Comparison of ENCODE assay signal across 33 cellular contexts in the genomic region with DNA sequence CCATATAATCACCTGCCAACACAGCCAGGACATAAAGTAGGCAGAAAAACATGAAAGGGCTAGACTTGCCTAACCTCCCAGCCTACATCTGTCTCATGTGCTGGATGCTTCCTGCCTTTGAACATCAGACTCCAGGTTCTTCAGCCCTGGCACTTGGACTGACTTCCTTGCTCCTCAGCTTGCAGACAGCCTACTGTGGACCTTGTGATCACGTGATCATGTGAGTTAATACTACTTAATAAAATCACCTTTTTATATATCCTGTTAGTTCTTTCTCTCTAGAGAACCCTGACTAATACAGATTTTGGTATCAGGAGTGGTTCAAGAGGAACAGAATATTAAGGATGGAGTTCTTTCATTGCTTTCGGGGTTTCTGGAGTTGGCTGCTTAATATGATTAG.
"Had no signal": no experiment of that assay in that cellular context is flagged by ENCODE, and none has a peak within 500 bp of the region (broad histone marks: within the 10 kb centered on the region; RNA-seq: fewer than 3 reads in every experiment).

No MANE protein-coding gene starts in this region.

- H3K27me3 ChIP-seq: adrenal gland, ascending aorta, body of pancreas, brain microvascular endothelial cell, breast epithelium, cardiac muscle cell had no signal

- DNase-seq: activated effector memory CD4-positive, alpha-beta T cell treated with anti-CD3 and anti-CD28 coated beads, Interleukin-2, amount 50 U/mL, for 16 hours; activated effector memory CD4-positive, alpha-beta T cell treated with Interleukin-2 at 50 U/mL for 16 hours; activated gamma-delta T cell; activated gamma-delta T cell treated with Interleukin-2 at 50 U/mL for 16 hours; activated naive CD4-positive, alpha-beta T cell; activated naive CD4-positive, alpha-beta T cell treated with anti-CD3 and anti-CD28 coated beads for 36 hours; activated naive CD4-positive, alpha-beta T cell treated with anti-CD3 and anti-CD28 coated beads, Interleukin-2, amount 10 ng/mL, durations not matched to agents 7 days and 5 days; activated naive CD4-positive, alpha-beta T cell treated with anti-CD3 and anti-CD28 coated beads, Interleukin-2, amount 50 U/mL, for 16 hours; activated naive CD4-positive, alpha-beta T cell treated with Interleukin-2 at 50 U/mL for 16 hours; activated naive CD8-positive, alpha-beta T cell treated with anti-CD3 and anti-CD28 coated beads for 36 hours; activated naive CD8-positive, alpha-beta T cell treated with anti-CD3 and anti-CD28 coated beads, Interleukin-2, amount 10 ng/mL, durations not matched to agents 7 days and 5 days; activated naive CD8-positive, alpha-beta T cell treated with anti-CD3 and anti-CD28 coated beads, Interleukin-2, amount 50 U/mL, for 24 hours; activated T-cell treated with anti-CD3 and anti-CD28 coated beads, Interleukin-2, amount 50 U/mL, for 24 hours; activated T-cell treated with anti-CD3 and anti-CD28 coated beads, Interleukin-2, amount 50 U/mL, for 4 hours; activated T-cell treated with anti-CD3 and anti-CD28 coated beads, Interleukin-2, amount 50 U/mL, for 48 hours; activated T-cell treated with anti-CD3 and anti-CD28 coated beads, Interleukin-2, amount 50 U/mL, for 72 hours; adrenal gland; amniotic stem cell; amygdala; anterior cingulate cortex; aorta; body of pancreas; brain microvascular endothelial cell; caudate nucleus; central memory CD4-positive, alpha-beta T cell; cerebellar nuclear complex had no signal

- H3K36me3 ChIP-seq: adrenal gland, ascending aorta, brain microvascular endothelial cell, breast epithelium, cardiac muscle cell had no signal

- ATAC-seq: activated naive CD4-positive, alpha-beta T cell treated with anti-CD3 and anti-CD28 coated beads, Interleukin-2, amount 50 U/mL, for 72 hours; activated naive CD8-positive, alpha-beta T cell treated with anti-CD3 and anti-CD28 coated beads, Interleukin-2, amount 50 U/mL, for 24 hours; activated T-cell treated with anti-CD3 and anti-CD28 coated beads, Interleukin-2, amount 50 U/mL, for 4 hours; activated T-cell treated with anti-CD3 and anti-CD28 coated beads, Interleukin-2, amount 50 U/mL, for 72 hours; activated T-helper 17 cell treated with anti-CD3 and anti-CD28 coated beads, Interleukin-2, amount 50 U/mL, for 72 hours; body of pancreas had no signal

- H3K4me1 ChIP-seq: adrenal gland, ascending aorta, body of pancreas, breast epithelium had no signal

- H3K9me3 ChIP-seq: adrenal gland, ascending aorta, body of pancreas, breast epithelium had no signal

- FAIRE-seq: astrocyte, bronchial epithelial cell had no signal

- H3K4me3 ChIP-seq: adrenal gland, ascending aorta, body of pancreas, breast epithelium, cardiac muscle cell had no signal

- H3K27ac ChIP-seq: adrenal gland, ascending aorta, body of pancreas, brain microvascular endothelial cell, breast epithelium, cardiac muscle cell had no signal
